1 cellular context compared by ENCODE assay signal in the genomic region with DNA sequence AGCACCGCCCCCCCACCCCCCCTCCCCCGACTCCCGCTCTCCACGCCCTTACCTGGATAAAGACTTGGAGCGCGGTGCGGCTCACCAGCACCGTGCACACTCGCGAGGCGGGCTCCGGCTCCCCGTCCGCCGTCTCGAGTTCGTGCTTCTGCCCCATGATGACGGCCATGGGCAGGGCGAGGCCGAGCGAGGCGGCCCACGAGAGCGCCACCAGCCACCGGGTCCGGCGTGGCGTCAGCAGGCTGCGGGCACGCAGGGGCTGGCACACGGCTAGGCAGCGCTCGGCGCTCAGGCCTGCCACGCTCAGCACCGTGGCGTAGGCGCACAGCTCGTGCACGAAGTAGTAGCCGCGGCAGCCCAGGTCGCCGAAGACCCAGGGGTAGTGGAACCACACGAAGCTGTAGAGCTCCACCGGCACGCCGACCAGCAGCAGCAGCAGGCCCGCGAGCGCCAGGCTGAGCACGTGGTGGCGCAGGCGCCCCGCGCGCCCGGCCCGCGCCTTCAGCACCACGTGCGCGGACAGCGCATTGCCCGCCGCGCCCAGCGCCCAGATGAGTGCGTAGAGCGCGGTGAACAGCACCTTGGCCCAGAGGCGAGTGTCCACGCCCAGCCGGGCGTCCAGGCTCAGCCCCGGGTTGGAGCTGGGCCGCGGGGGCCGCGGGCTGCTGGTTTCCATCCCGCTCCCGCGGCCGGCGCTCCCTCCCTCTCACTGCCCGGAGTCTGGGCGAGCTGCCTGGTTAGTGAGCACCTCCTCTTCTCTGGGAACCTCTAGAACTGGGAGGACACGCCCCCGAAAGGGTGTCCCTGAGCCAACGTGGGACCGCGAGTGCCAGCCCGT.
TF ChIP-seq lines count a peak whose summit lies in the region.

A gene with protein sequence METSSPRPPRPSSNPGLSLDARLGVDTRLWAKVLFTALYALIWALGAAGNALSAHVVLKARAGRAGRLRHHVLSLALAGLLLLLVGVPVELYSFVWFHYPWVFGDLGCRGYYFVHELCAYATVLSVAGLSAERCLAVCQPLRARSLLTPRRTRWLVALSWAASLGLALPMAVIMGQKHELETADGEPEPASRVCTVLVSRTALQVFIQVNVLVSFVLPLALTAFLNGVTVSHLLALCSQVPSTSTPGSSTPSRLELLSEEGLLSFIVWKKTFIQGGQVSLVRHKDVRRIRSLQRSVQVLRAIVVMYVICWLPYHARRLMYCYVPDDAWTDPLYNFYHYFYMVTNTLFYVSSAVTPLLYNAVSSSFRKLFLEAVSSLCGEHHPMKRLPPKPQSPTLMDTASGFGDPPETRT (minus strand): TSS at position 742 of the 838 bp plus-strand sequence. CDS start 66 bp downstream, at position 676.

TF ChIP-seq in HepG2, 621 proteins besides CTCF, POLR2A, EP300 and RAD21 (continued from another document):
- TF ChIP-seq PHF20 (CRISPR knock-in tag; IDR thresholded peaks at IDR 0.05) (peak; percentile 72), KMT2B (CRISPR knock-in tag; IDR thresholded peaks at IDR 0.05) (peak; percentile 84), ZNF224 (CRISPR knock-in tag; IDR thresholded peaks at IDR 0.05) (peak; percentile 97), ZNF619 (CRISPR knock-in tag; IDR thresholded peaks at IDR 0.05) (peak; percentile 90), ZNF777 (CRISPR knock-in tag; IDR thresholded peaks at IDR 0.05) (peak; percentile 91), POLR2G (IDR thresholded peaks at IDR 0.05; ENCODE audit: low read depth, low read length) (no peak), ZMYM4 (CRISPR knock-in tag; IDR thresholded peaks at IDR 0.05) (peak; percentile 96), ZNF598 (CRISPR knock-in tag; IDR thresholded peaks at IDR 0.05; ENCODE audit: borderline replicate concordance) (peak; percentile 97; the same call in 1 of the 2 replicates), ZNF788 (CRISPR knock-in tag; IDR thresholded peaks at IDR 0.05; ENCODE audit: borderline replicate concordance) (peak; percentile 82; the same call in 1 of the 2 replicates), ZNF354B (CRISPR knock-in tag; IDR thresholded peaks at IDR 0.05) (peak; percentile 90; the same call in 1 of the 2 replicates), NFIC (IDR thresholded peaks at IDR 0.05; ENCODE audit: low read length) (no peak), SP2 (CRISPR knock-in tag; IDR thresholded peaks at IDR 0.05) (peak; percentile 69), ZNF558 (CRISPR knock-in tag; IDR thresholded peaks at IDR 0.05; ENCODE audit: borderline replicate concordance) (peak; percentile 99; the same call in 1 of the 2 replicates), ZFP82 (CRISPR knock-in tag; IDR thresholded peaks at IDR 0.05; ENCODE audit: borderline replicate concordance) (peak; percentile 88; the same call in 1 of the 2 replicates), ETV5 (CRISPR knock-in tag; IDR thresholded peaks at IDR 0.05; ENCODE audit: borderline replicate concordance) (peak; percentile 77)
- TF ChIP-seq, protein P1, sequence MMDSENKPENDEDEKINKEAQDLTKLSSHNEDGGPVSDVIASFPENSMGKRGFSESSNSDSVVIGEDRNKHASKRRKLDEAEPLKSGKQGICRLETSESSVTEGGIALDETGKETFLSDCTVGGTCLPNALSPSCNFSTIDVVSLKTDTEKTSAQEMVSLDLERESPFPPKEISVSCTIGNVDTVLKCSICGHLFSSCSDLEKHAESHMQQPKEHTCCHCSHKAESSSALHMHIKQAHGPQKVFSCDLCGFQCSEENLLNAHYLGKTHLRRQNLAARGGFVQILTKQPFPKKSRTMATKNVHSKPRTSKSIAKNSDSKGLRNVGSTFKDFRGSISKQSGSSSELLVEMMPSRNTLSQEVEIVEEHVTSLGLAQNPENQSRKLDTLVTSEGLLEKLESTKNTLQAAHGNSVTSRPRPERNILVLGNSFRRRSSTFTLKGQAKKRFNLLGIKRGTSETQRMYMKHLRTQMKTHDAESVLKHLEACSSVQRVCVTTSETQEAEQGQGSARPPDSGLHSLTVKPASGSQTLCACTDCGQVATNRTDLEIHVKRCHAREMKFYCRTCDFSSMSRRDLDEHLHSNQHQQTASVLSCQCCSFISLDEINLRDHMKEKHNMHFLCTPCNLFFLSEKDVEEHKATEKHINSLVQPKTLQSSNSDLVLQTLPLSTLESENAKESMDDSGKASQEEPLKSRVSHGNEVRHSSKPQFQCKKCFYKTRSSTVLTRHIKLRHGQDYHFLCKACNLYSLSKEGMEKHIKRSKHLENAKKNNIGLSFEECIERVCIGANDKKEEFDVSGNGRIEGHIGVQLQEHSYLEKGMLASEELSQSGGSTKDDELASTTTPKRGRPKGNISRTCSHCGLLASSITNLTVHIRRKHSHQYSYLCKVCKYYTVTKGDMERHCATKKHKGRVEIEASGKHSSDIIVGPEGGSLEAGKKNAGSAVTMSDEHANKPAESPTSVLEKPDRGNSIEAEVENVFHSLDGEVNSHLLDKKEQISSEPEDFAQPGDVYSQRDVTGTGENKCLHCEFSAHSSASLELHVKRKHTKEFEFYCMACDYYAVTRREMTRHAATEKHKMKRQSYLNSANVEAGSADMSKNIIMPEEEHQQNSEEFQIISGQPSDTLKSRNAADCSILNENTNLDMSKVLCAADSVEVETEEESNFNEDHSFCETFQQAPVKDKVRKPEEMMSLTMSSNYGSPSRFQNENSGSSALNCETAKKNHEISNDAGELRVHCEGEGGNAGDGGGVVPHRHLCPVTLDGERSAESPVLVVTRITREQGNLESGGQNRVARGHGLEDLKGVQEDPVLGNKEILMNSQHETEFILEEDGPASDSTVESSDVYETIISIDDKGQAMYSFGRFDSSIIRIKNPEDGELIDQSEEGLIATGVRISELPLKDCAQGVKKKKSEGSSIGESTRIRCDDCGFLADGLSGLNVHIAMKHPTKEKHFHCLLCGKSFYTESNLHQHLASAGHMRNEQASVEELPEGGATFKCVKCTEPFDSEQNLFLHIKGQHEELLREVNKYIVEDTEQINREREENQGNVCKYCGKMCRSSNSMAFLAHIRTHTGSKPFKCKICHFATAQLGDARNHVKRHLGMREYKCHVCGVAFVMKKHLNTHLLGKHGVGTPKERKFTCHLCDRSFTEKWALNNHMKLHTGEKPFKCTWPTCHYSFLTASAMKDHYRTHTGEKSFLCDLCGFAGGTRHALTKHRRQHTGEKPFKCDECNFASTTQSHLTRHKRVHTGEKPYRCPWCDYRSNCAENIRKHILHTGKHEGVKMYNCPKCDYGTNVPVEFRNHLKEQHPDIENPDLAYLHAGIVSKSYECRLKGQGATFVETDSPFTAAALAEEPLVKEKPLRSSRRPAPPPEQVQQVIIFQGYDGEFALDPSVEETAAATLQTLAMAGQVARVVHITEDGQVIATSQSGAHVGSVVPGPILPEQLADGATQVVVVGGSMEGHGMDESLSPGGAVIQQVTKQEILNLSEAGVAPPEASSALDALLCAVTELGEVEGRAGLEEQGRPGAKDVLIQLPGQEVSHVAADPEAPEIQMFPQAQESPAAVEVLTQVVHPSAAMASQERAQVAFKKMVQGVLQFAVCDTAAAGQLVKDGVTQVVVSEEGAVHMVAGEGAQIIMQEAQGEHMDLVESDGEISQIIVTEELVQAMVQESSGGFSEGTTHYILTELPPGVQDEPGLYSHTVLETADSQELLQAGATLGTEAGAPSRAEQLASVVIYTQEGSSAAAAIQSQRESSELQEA (CRISPR knock-in tag; IDR thresholded peaks at IDR 0.05; ENCODE audit: not compliant biosample characterization): peak; percentile 96
- TF ChIP-seq, protein P2, sequence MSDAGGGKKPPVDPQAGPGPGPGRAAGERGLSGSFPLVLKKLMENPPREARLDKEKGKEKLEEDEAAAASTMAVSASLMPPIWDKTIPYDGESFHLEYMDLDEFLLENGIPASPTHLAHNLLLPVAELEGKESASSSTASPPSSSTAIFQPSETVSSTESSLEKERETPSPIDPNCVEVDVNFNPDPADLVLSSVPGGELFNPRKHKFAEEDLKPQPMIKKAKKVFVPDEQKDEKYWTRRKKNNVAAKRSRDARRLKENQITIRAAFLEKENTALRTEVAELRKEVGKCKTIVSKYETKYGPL (CRISPR knock-in tag; IDR thresholded peaks at IDR 0.05): peak; percentile 95
